1 cellular context compared by ENCODE assay signal in genomic region chr7:100719523-100720319, GRCh38.
TF ChIP-seq lines count a peak whose summit lies in the region.

No MANE protein-coding gene starts in this region.

TF ChIP-seq in SK-N-SH, 30 proteins besides CTCF, POLR2A, EP300 and RAD21:
- TF ChIP-seq SMC3 (IDR thresholded peaks at IDR 0.05; ENCODE audit: low read depth, low read length) (peak; percentile 56), FOXJ3 (CRISPR knock-in tag; IDR thresholded peaks at IDR 0.05) (no peak)
